ENCODE assay signal across 19 cellular contexts in genomic region chr6:116400376-116400775, GRCh38.
"Had no signal": no experiment of that assay in that cellular context is flagged by ENCODE, and none has a peak within 500 bp of the region (broad histone marks: within the 10 kb centered on the region; RNA-seq: fewer than 3 reads in every experiment).

No MANE protein-coding gene starts in this region.

- H3K9me3 ChIP-seq: colonic mucosa, lower lobe of right lung, tibial nerve, vagina had no signal

- H2AFZ ChIP-seq: neural progenitor cell had no signal

- H3K4me3 Mint-ChIP-seq: activated naive CD4-positive, alpha-beta T cell treated with anti-CD3 and anti-CD28 coated beads for 36 hours; activated T-helper 17 cell treated with anti-CD3 and anti-CD28 coated beads, Interleukin-2, amount 50 U/mL, for 72 hours; immature natural killer cell; neural progenitor cell; T-cell had no signal

- H3K9ac ChIP-seq: neural progenitor cell had no signal

- H3K4me1 Mint-ChIP-seq: activated T-helper 17 cell treated with anti-CD3 and anti-CD28 coated beads, Interleukin-2, amount 50 U/mL, for 72 hours; immature natural killer cell had no signal

- H3K4me3 ChIP-seq: colonic mucosa, lower lobe of right lung, neural progenitor cell, tibial nerve, vagina had no signal

- ATAC-seq: activated T-helper 17 cell treated with anti-CD3 and anti-CD28 coated beads, Interleukin-2, amount 50 U/mL, for 72 hours; esophagus mucosa; left cardiac atrium; lower lobe of right lung; T-cell had no signal

- DNase-seq: activated CD4-positive, CD25-positive, alpha-beta regulatory T cell treated with anti-CD3 and anti-CD28 coated beads, Interleukin-2, amount 50 U/mL, for 72 hours; activated naive CD4-positive, alpha-beta T cell treated with anti-CD3 and anti-CD28 coated beads for 36 hours; colonic mucosa; foreskin melanocyte; head of caudate nucleus; immature natural killer cell; left cardiac atrium; lower lobe of right lung; midbrain; stimulated activated CD4-positive, alpha-beta T cell treated with anti-CD3 and anti-CD28 coated beads, Interleukin-4, amount 100 ng/mL, for 24 hours; stimulated activated naive CD4-positive, alpha-beta T cell; substantia nigra; T-cell; T1000 had no signal

- H3K4me1 ChIP-seq: colonic mucosa had no signal

- H3K4me2 ChIP-seq: neural progenitor cell had no signal

- H3K36me3 Mint-ChIP-seq: immature natural killer cell had no signal

- H3K27ac ChIP-seq: colonic mucosa, lower lobe of right lung, neural progenitor cell, vagina had no signal

- H3K36me3 ChIP-seq: colonic mucosa, lower lobe of right lung, neural progenitor cell, vagina had no signal

- H3K27me3 ChIP-seq: colonic mucosa, neural progenitor cell, tibial nerve, vagina had no signal

- H3K27me3 Mint-ChIP-seq: activated T-helper 17 cell treated with anti-CD3 and anti-CD28 coated beads, Interleukin-2, amount 50 U/mL, for 72 hours had no signal

- H3K27ac Mint-ChIP-seq: activated naive CD4-positive, alpha-beta T cell treated with anti-CD3 and anti-CD28 coated beads for 36 hours; activated T-helper 17 cell treated with anti-CD3 and anti-CD28 coated beads, Interleukin-2, amount 50 U/mL, for 72 hours; immature natural killer cell; neural progenitor cell; T-cell had no signal

- H3K9me3 Mint-ChIP-seq: activated naive CD4-positive, alpha-beta T cell treated with anti-CD3 and anti-CD28 coated beads for 36 hours; activated T-helper 17 cell treated with anti-CD3 and anti-CD28 coated beads, Interleukin-2, amount 50 U/mL, for 72 hours; immature natural killer cell; neural progenitor cell; T-cell had no signal
